10 cellular contexts compared by ENCODE assay signal in genomic region chr3:43316783-43317460, GRCh38. TPM values are rescaled to one million over a fixed set of nuclear protein-coding genes. Genes with fewer than 3 reads are reported as not detected.
DNase-seq lines count a peak whose midpoint lies in the region; ATAC-seq and TF ChIP-seq lines count a peak whose summit lies in the region.
"Had no signal": no experiment of that assay in that cellular context is flagged by ENCODE, and none has a peak within 500 bp of the region (broad histone marks: within the 10 kb centered on the region; RNA-seq: fewer than 3 reads in every experiment).

No MANE protein-coding gene starts in this region.

- H3K4me1 Mint-ChIP-seq in T-helper 1 cell treated with Interleukin-12 subunit alpha and Interleukin-12 subunit beta and Interleukin-4 antibody, amounts not matched to agents 30 μg/mL and 1 μg/mL, for 36 hours (ENCODE audit: low read depth) = peaks cover 40% of the 10 kb centered on the region
- peaks cover 54% of the 10 kb centered on the region for H3K4me1 Mint-ChIP-seq in stimulated activated effector memory CD8-positive, alpha-beta T cell treated with anti-CD3 and anti-CD28 coated beads, Interleukin-12 subunit alpha, Interleukin-12 subunit beta, amount 100 ng/mL, for 72 hours

- DNase-seq in T-helper 1 cell (no peak), astrocyte of the spinal cord (ENCODE audit: low read depth, low spot score) (peak; percentile 9), inferior parietal cortex (ENCODE audit: extremely low spot score) (no peak), C1 segment of cervical spinal cord (lab: John Stamatoyannopoulos, UW) (no peak), MG63 (no peak)
- DNase-seq in stimulated activated effector memory CD8-positive, alpha-beta T cell treated with anti-CD3 and anti-CD28 coated beads, Interleukin-12 subunit alpha, Interleukin-12 subunit beta, amount 100 ng/mL, for 72 hours (ENCODE audit: low spot score in 2 of 2) = no peak
- DNase-seq: cerebellar nuclear complex, NCI-H2029 had no signal

- TF ChIP-seq CTCF in astrocyte of the spinal cord (IDR thresholded peaks at IDR 0.05; ENCODE audit: low read depth, low read length) = no peak

- in situ Hi-C loops in astrocyte of the spinal cord (cut with HindIII; ENCODE audit: low sequenced_read_pairs) = no loop called here

- H3K27ac Mint-ChIP-seq in T-helper 1 cell treated with Interleukin-12 subunit alpha and Interleukin-12 subunit beta and Interleukin-4 antibody, amounts not matched to agents 30 μg/mL and 1 μg/mL, for 36 hours = peak overlapping the region; percentile 41
- H3K27ac Mint-ChIP-seq in stimulated activated effector memory CD8-positive, alpha-beta T cell treated with anti-CD3 and anti-CD28 coated beads, Interleukin-12 subunit alpha, Interleukin-12 subunit beta, amount 100 ng/mL, for 72 hours = peak overlapping the region; percentile 75

- H3K9me3 Mint-ChIP-seq in T-helper 1 cell treated with Interleukin-12 subunit alpha and Interleukin-12 subunit beta and Interleukin-4 antibody, amounts not matched to agents 30 μg/mL and 1 μg/mL, for 36 hours = no peaks in the 10 kb centered on the region
- H3K9me3 Mint-ChIP-seq in stimulated activated effector memory CD8-positive, alpha-beta T cell treated with anti-CD3 and anti-CD28 coated beads, Interleukin-12 subunit alpha, Interleukin-12 subunit beta, amount 100 ng/mL, for 72 hours = no peaks in the 10 kb centered on the region

- no peaks in the 10 kb centered on the region; the same call in 1 of the 2 replicates for H3K36me3 ChIP-seq in MG63

- no peak for ATAC-seq in stimulated activated effector memory CD8-positive, alpha-beta T cell treated with anti-CD3 and anti-CD28 coated beads, Interleukin-12 subunit alpha, Interleukin-12 subunit beta, amount 100 ng/mL, for 72 hours

- no peaks in the 10 kb centered on the region for H3K27me3 Mint-ChIP-seq in T-helper 1 cell treated with Interleukin-12 subunit alpha and Interleukin-12 subunit beta and Interleukin-4 antibody, amounts not matched to agents 30 μg/mL and 1 μg/mL, for 36 hours (ENCODE audit: low read depth)

- H3K27ac ChIP-seq in layer of hippocampus (ENCODE audit: low read depth, low read length) = peak overlapping the region; percentile 74

- H3K27me3 ChIP-seq in layer of hippocampus (ENCODE audit: control insufficient read depth, insufficient read depth, low read length) (no peaks in the 10 kb centered on the region), MG63 (no peaks in the 10 kb centered on the region)

- H3K36me3 Mint-ChIP-seq in T-helper 1 cell treated with Interleukin-12 subunit alpha and Interleukin-12 subunit beta and Interleukin-4 antibody, amounts not matched to agents 30 μg/mL and 1 μg/mL, for 36 hours (ENCODE audit: low read depth) = peaks cover 41% of the 10 kb centered on the region
- peaks cover 27% of the 10 kb centered on the region for H3K36me3 Mint-ChIP-seq in stimulated activated effector memory CD8-positive, alpha-beta T cell treated with anti-CD3 and anti-CD28 coated beads, Interleukin-12 subunit alpha, Interleukin-12 subunit beta, amount 100 ng/mL, for 72 hours

- H3K4me3 ChIP-seq in astrocyte of the spinal cord (ENCODE audit: low read depth, low read length) = no peak overlapping the region
- H3K4me3 ChIP-seq in MG63 = no peak overlapping the region

- no peak overlapping the region for H3K4me3 Mint-ChIP-seq in T-helper 1 cell treated with Interleukin-12 subunit alpha and Interleukin-12 subunit beta and Interleukin-4 antibody, amounts not matched to agents 30 μg/mL and 1 μg/mL, for 36 hours
- H3K4me3 Mint-ChIP-seq in stimulated activated effector memory CD8-positive, alpha-beta T cell treated with anti-CD3 and anti-CD28 coated beads, Interleukin-12 subunit alpha, Interleukin-12 subunit beta, amount 100 ng/mL, for 72 hours = no peak overlapping the region

- no peaks in the 10 kb centered on the region for H3K9me3 ChIP-seq in MG63

RNA-seq across cellular contexts. Expression of gene SNRK, which starts 30.6 kb away (rescaled TPM):
- total RNA-seq in MG63 (2014; rRNA removed; shearing (Covaris generic); ENCODE audit: low replicate concordance) = 3.4 and 6.6 TPM in 2 replicates
